Comparison of ENCODE assay signal across 12 cellular contexts in the genomic region with DNA sequence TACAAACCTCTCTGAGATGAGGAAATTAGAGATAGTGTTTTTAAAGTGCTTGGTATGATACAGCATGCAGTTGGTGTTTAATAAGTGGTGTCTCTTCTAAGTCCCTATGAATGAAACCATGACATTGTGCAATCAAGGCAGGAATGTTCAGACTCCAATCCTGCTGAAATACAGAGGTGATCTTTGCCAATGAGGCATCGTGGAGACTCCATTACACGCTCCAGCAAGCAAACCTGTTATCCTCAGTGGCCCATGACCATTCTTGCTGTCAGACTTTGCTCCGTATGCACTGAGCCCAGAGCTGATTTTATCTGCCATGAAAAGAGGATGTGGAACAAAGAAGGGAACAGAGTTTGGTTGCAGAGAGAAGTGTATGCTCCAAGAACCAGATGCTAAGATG.
DNase-seq lines count a peak whose midpoint lies in the region; TF ChIP-seq lines count a peak whose summit lies in the region.
"Had no signal": no experiment of that assay in that cellular context is flagged by ENCODE, and none has a peak within 500 bp of the region (broad histone marks: within the 10 kb centered on the region; RNA-seq: fewer than 3 reads in every experiment).

No MANE protein-coding gene starts in this region.

- H3K9ac ChIP-seq in iPS-18a (ENCODE audit: low read length) (peak overlapping the region; percentile 14), subcutaneous abdominal adipose tissue (ENCODE audit: low read length in 5 of 5) (peak overlapping the region in 1 of 5 donors; percentile 7), MM.1S (ENCODE audit: low read length) (no peak overlapping the region)

- H3K9me2 ChIP-seq in MM.1S (replicated peaks; ENCODE audit: insufficient read depth, low read length), result no peaks in the 10 kb centered on the region

- DNase-seq in NCI-H1694 (lab: John Stamatoyannopoulos, UW), result peak; percentile 16
- DNase-seq in NCI-H1694 treated with DMSO at 0.1 percent for 48 hours (lab: John Stamatoyannopoulos, UW), result no peak
- no peak for DNase-seq in MM.1S
- no peak for DNase-seq in nucleus accumbens (lab: John Stamatoyannopoulos, UW)
- no peak for DNase-seq in GM13976 (ENCODE audit: low spot score)
- DNase-seq: activated CD4-positive, alpha-beta T cell treated with anti-CD3 and anti-CD28 coated beads, Interleukin-2, amount 10 ng/mL, durations not matched to agents 24 days and 14 days; activated naive CD4-positive, alpha-beta T cell; small intestine had no signal

- H3K27me3 ChIP-seq in iPS-18a (ENCODE audit: control insufficient read depth, insufficient read depth, low read length) (peaks cover 5% of the 10 kb centered on the region), subcutaneous abdominal adipose tissue (ENCODE audit: control insufficient read depth in 5 of 5, insufficient read depth in 4 of 5, low read length in 5 of 5) (no peaks in the 10 kb centered on the region), MM.1S (replicated peaks; ENCODE audit: insufficient read depth, low read length) (no peaks in the 10 kb centered on the region)

- H3K4me3 ChIP-seq in iPS-18a (ENCODE audit: low read length) (peak overlapping the region; percentile 32), subcutaneous abdominal adipose tissue (ENCODE audit: low read depth in 1 of 5, low read length in 5 of 5) (no peak overlapping the region), MM.1S (ENCODE audit: low read length) (no peak overlapping the region)

- TF ChIP-seq CTCF in VCaP (conservative IDR thresholded peaks at IDR 0.05) (no peak), MM.1S (IDR thresholded peaks at IDR 0.05; ENCODE audit: low read length) (no peak), GM13976 (IDR thresholded peaks at IDR 0.05; ENCODE audit: borderline replicate concordance, control extremely low read depth, extremely low read depth, insufficient read depth, missing control alignments) (no peak)

- peaks cover 3% of the 10 kb centered on the region for H3K9me3 ChIP-seq in iPS-18a (ENCODE audit: control insufficient read depth, low read depth, low read length)
- H3K9me3 ChIP-seq in subcutaneous abdominal adipose tissue (ENCODE audit: control insufficient read depth in 5 of 5, low read length in 5 of 5), result peaks cover 0 to 2% (median 0%) of the 10 kb centered on the region in 5 donors
- no peaks in the 10 kb centered on the region for H3K9me3 ChIP-seq in MM.1S (replicated peaks; ENCODE audit: insufficient read depth, low read length)

- H3K79me2 ChIP-seq in MM.1S (ENCODE audit: low read length), result no peaks in the 10 kb centered on the region

- H4K20me1 ChIP-seq in MM.1S (ENCODE audit: insufficient read depth, low read length), result no peaks in the 10 kb centered on the region

- peaks cover 19% of the 10 kb centered on the region for H3K4me1 ChIP-seq in iPS-18a (ENCODE audit: control insufficient read depth, low read depth, low read length)
- peaks cover 8 to 21% (median 17%) of the 10 kb centered on the region in 5 donors for H3K4me1 ChIP-seq in subcutaneous abdominal adipose tissue (ENCODE audit: control insufficient read depth in 5 of 5, insufficient read depth in 5 of 5, low read length in 5 of 5)
- H3K4me1 ChIP-seq in MM.1S (ENCODE audit: low read length), result peaks cover 28% of the 10 kb centered on the region

- H2AFZ ChIP-seq in MM.1S (ENCODE audit: low read length), result no peak overlapping the region

- H3K4me2 ChIP-seq in MM.1S (ENCODE audit: low read depth, low read length), result no peak overlapping the region; the same call in 1 of the 2 replicates

- H3K36me3 ChIP-seq in iPS-18a (ENCODE audit: control insufficient read depth, low read depth, low read length) (no peaks in the 10 kb centered on the region), subcutaneous abdominal adipose tissue (ENCODE audit: control insufficient read depth in 5 of 5, insufficient read depth in 5 of 5, low read length in 5 of 5) (no peaks in the 10 kb centered on the region), MM.1S (replicated peaks; ENCODE audit: insufficient read depth, low read length) (no peaks in the 10 kb centered on the region)

- H3F3A ChIP-seq in MM.1S (ENCODE audit: insufficient read depth, low read length), result no peaks in the 10 kb centered on the region

- in situ Hi-C loops in GM13976 (cut with MboI; ENCODE audit: low sequenced_read_pairs, unreplicated experiment), result loop anchor here (10.0 kb wide), 1 partner anchor 256 kb away; no protein-coding TSS in a partner anchor

- H3K27ac ChIP-seq in VCaP (peak overlapping the region; percentile 11; the same call in 1 of the 2 replicates), iPS-18a (ENCODE audit: low read length) (peak overlapping the region; percentile 38), subcutaneous abdominal adipose tissue (ENCODE audit: low read depth, low read length) (peak overlapping the region; percentile 45), MM.1S (ENCODE audit: low read length) (no peak overlapping the region)
- H3K27ac ChIP-seq: 22Rv1 had no signal
